26 cellular contexts compared by ENCODE assay signal in genomic region chr21:34159617-34159883, GRCh38.
"Had no signal": no experiment of that assay in that cellular context is flagged by ENCODE, and none has a peak within 500 bp of the region (broad histone marks: within the 10 kb centered on the region; RNA-seq: fewer than 3 reads in every experiment).

No MANE protein-coding gene starts in this region.

- H3K36me3 Mint-ChIP-seq: stimulated activated effector memory CD8-positive, alpha-beta T cell treated with anti-CD3 and anti-CD28 coated beads, Interleukin-12 subunit alpha, Interleukin-12 subunit beta, amount 100 ng/mL, for 72 hours had no signal

- H3K27me3 Mint-ChIP-seq: naive thymus-derived CD4-positive, alpha-beta T cell; stimulated activated naive B cell treated with anti-CD40 and anti-IgM and Interleukin-4, amounts not matched to agents 10 μg/mL and 1 μg/mL and 100 μg/mL, for 72 hours; stimulated activated naive CD8-positive, alpha-beta T cell treated with anti-CD3 and anti-CD28 coated beads, Interleukin-15, Interleukin-2, amounts not matched to agents 100 ng/mL and 50 ng/mL, for 24 hours; type B pancreatic cell had no signal

- H3K4me3 ChIP-seq: neural progenitor cell, pancreas, prostate gland, right atrium auricular region, right lobe of liver, sigmoid colon, stomach, tibial artery, transverse colon, upper lobe of right lung had no signal

- DNase-seq: naive thymus-derived CD4-positive, alpha-beta T cell; natural killer cell; occipital lobe; pancreas; retina; right lobe of liver; small intestine; stimulated activated CD4-positive, alpha-beta T cell treated with anti-CD3 and anti-CD28 coated beads, Interleukin-15, amount 100 ng/mL, for 24 hours; stimulated activated CD4-positive, alpha-beta T cell treated with anti-CD3 and anti-CD28 coated beads, Interleukin-2, amount 100 ng/mL, for 24 hours; stimulated activated CD4-positive, alpha-beta T cell treated with anti-CD3 and anti-CD28 coated beads, Interleukin-2, amount 100 ng/mL, for 48 hours; stimulated activated CD4-positive, alpha-beta T cell treated with anti-CD3 and anti-CD28 coated beads, Interleukin-4, amount 100 ng/mL, for 24 hours; stimulated activated naive B cell treated with anti-CD40 and anti-IgM and Interleukin-4, amounts not matched to agents 10 μg/mL and 1 μg/mL and 100 μg/mL, for 72 hours; stimulated activated naive CD4-positive, alpha-beta T cell treated with Interleukin-2 at 50 U/mL for 16 hours; stomach; tibial artery; transverse colon; upper lobe of right lung; uterus had no signal

- H3K4me1 ChIP-seq: neural progenitor cell, pancreas, prostate gland, right atrium auricular region, transverse colon, upper lobe of right lung, uterus had no signal

- H3K27me3 ChIP-seq: neural progenitor cell, pancreas, right atrium auricular region, right lobe of liver, sigmoid colon, stomach, tibial artery, transverse colon, upper lobe of right lung, uterus had no signal

- H3K27ac Mint-ChIP-seq: natural killer cell; nephron; neural progenitor cell; stimulated activated effector memory CD8-positive, alpha-beta T cell treated with anti-CD3 and anti-CD28 coated beads, Interleukin-12 subunit alpha, Interleukin-12 subunit beta, amount 100 ng/mL, for 72 hours; stimulated activated naive B cell treated with anti-CD40 and anti-IgM and Interleukin-4, amounts not matched to agents 10 μg/mL and 1 μg/mL and 100 μg/mL, for 72 hours; stimulated activated naive CD8-positive, alpha-beta T cell treated with anti-CD3 and anti-CD28 coated beads, Interleukin-15, Interleukin-2, amounts not matched to agents 100 ng/mL and 50 ng/mL, for 24 hours; type B pancreatic cell had no signal

- ATAC-seq: naive thymus-derived CD4-positive, alpha-beta T cell; natural killer cell; pancreas; right lobe of liver; stimulated activated effector memory CD8-positive, alpha-beta T cell treated with anti-CD3 and anti-CD28 coated beads, Interleukin-12 subunit alpha, Interleukin-12 subunit beta, amount 100 ng/mL, for 72 hours; stimulated activated naive B cell treated with anti-CD40 and anti-IgM and Interleukin-4, amounts not matched to agents 10 μg/mL and 1 μg/mL and 100 μg/mL, for 72 hours; upper lobe of right lung had no signal

- H3K4me3 Mint-ChIP-seq: naive thymus-derived CD4-positive, alpha-beta T cell; natural killer cell; nephron; neural progenitor cell; stimulated activated effector memory CD8-positive, alpha-beta T cell treated with anti-CD3 and anti-CD28 coated beads, Interleukin-12 subunit alpha, Interleukin-12 subunit beta, amount 100 ng/mL, for 72 hours; stimulated activated naive B cell treated with anti-CD40 and anti-IgM and Interleukin-4, amounts not matched to agents 10 μg/mL and 1 μg/mL and 100 μg/mL, for 72 hours; stimulated activated naive CD8-positive, alpha-beta T cell treated with anti-CD3 and anti-CD28 coated beads, Interleukin-15, Interleukin-2, amounts not matched to agents 100 ng/mL and 50 ng/mL, for 24 hours; type B pancreatic cell had no signal

- H3K36me3 ChIP-seq: pancreas, prostate gland, right atrium auricular region, right lobe of liver, sigmoid colon, transverse colon, upper lobe of right lung, uterus had no signal

- H3K4me1 Mint-ChIP-seq: nephron; stimulated activated naive B cell treated with anti-CD40 and anti-IgM and Interleukin-4, amounts not matched to agents 10 μg/mL and 1 μg/mL and 100 μg/mL, for 72 hours had no signal

- H3K9me3 ChIP-seq: pancreas, prostate gland, right lobe of liver, upper lobe of right lung had no signal

- H3K27ac ChIP-seq: neural progenitor cell, pancreas, prostate gland, right atrium auricular region, right lobe of liver, sigmoid colon, stomach, tibial artery, transverse colon, upper lobe of right lung, uterus had no signal
